16 cellular contexts compared by ENCODE assay signal in genomic region chr19:18663940-18664530, GRCh38. TPM values are rescaled to one million over a fixed set of nuclear protein-coding genes. Genes with fewer than 3 reads are reported as not detected.
A peak's percentile ranks its signal among the peaks of the same experiment; 100 is the strongest.
DNase-seq lines count a peak whose midpoint lies in the region; ATAC-seq lines count a peak whose summit lies in the region.
"Had no signal": no experiment of that assay in that cellular context is flagged by ENCODE, and none has a peak within 500 bp of the region (broad histone marks: within the 10 kb centered on the region; RNA-seq: fewer than 3 reads in every experiment).

No MANE protein-coding gene starts in this region.

- H3K4me2 ChIP-seq in trophoblast cell (ENCODE audit: low read length) = no peak overlapping the region

- peak; percentile 63 for ATAC-seq in activated naive CD8-positive, alpha-beta T cell treated with anti-CD3 and anti-CD28 coated beads, Interleukin-2, amount 10 ng/mL, durations not matched to agents 7 days and 5 days (ENCODE audit: low read depth)

- H4K8ac ChIP-seq in trophoblast cell (ENCODE audit: low read depth, low read length) = no peak overlapping the region

- H3K36me3 ChIP-seq in CD4-positive, alpha-beta memory T cell (ENCODE audit: insufficient read depth, low read length) = peaks cover 4% of the 10 kb centered on the region
- peaks cover 11 to 13% of the 10 kb centered on the region in 2 experiments for H3K36me3 ChIP-seq in trophoblast cell (ENCODE audit: control insufficient read depth in 1 of 2, insufficient read depth in 2 of 2, low read length in 2 of 2)

- POLR2A ChIA-PET in CD4-positive, alpha-beta memory T cell (lab: Charles Lee; ENCODE audit: partially characterized antibody) = no interaction called here
- POLR2A ChIA-PET in activated naive CD8-positive, alpha-beta T cell treated with anti-CD3 and anti-CD28 coated beads, Interleukin-2, amount 10 ng/mL, durations not matched to agents 7 days and 5 days (lab: Charles Lee) = no interaction called here

- no peak overlapping the region for H3K4me3 Mint-ChIP-seq in CD4-positive, alpha-beta memory T cell
- H3K4me3 Mint-ChIP-seq in activated naive CD8-positive, alpha-beta T cell treated with anti-CD3 and anti-CD28 coated beads, Interleukin-2, amount 10 ng/mL, durations not matched to agents 7 days and 5 days = no peak overlapping the region

- H4K91ac ChIP-seq in trophoblast cell (ENCODE audit: low read depth, low read length) = peak overlapping the region; percentile 20

- H2BK12ac ChIP-seq in trophoblast cell (ENCODE audit: low read length) = no peak overlapping the region

- no peak overlapping the region for H3K4me3 ChIP-seq in CD4-positive, alpha-beta memory T cell (ENCODE audit: low read length in 2 of 2)
- H3K4me3 ChIP-seq in trophoblast cell (ENCODE audit: low read depth, low read length) = no peak overlapping the region
- H3K4me3 ChIP-seq: transverse colon had no signal

- H3K14ac ChIP-seq in trophoblast cell (ENCODE audit: low read length) = no peak overlapping the region

- H2BK5ac ChIP-seq in trophoblast cell (ENCODE audit: low read depth, low read length, poor library complexity) = no peak overlapping the region

- H3K36me3 Mint-ChIP-seq in CD4-positive, alpha-beta memory T cell = peaks cover 6 to 10% of the 10 kb centered on the region in 2 donors
- H3K36me3 Mint-ChIP-seq in activated naive CD8-positive, alpha-beta T cell treated with anti-CD3 and anti-CD28 coated beads, Interleukin-2, amount 10 ng/mL, durations not matched to agents 7 days and 5 days = no peaks in the 10 kb centered on the region

- no peaks in the 10 kb centered on the region for H3K79me1 ChIP-seq in trophoblast cell (ENCODE audit: low read length)

- H3K4me1 Mint-ChIP-seq in CD4-positive, alpha-beta memory T cell = peaks cover 7 to 14% (median 10%) of the 10 kb centered on the region in 4 donors
- peaks cover 13% of the 10 kb centered on the region for H3K4me1 Mint-ChIP-seq in activated naive CD8-positive, alpha-beta T cell treated with anti-CD3 and anti-CD28 coated beads, Interleukin-2, amount 10 ng/mL, durations not matched to agents 7 days and 5 days

- H3K23ac ChIP-seq in trophoblast cell (ENCODE audit: low read length) = no peak overlapping the region

- no peak overlapping the region for H3K9ac ChIP-seq in trophoblast cell (ENCODE audit: low read length)

- H3K27ac Mint-ChIP-seq in CD4-positive, alpha-beta memory T cell = peak overlapping the region in 4 of 7 donors; percentile 37 to 68 (median 40)
- H3K27ac Mint-ChIP-seq in activated naive CD8-positive, alpha-beta T cell treated with anti-CD3 and anti-CD28 coated beads, Interleukin-2, amount 10 ng/mL, durations not matched to agents 7 days and 5 days = no peak overlapping the region

- no peaks in the 10 kb centered on the region for H3K9me3 ChIP-seq in CD4-positive, alpha-beta memory T cell (ENCODE audit: control insufficient read depth in 1 of 2, low read length in 2 of 2)
- H3K9me3 ChIP-seq in trophoblast cell (ENCODE audit: insufficient read depth, low read depth, low read length) = peaks cover 6% of the 10 kb centered on the region
- H3K9me3 ChIP-seq: transverse colon had no signal

- H3K9me3 Mint-ChIP-seq in CD4-positive, alpha-beta memory T cell = no peaks in the 10 kb centered on the region
- H3K9me3 Mint-ChIP-seq in activated naive CD8-positive, alpha-beta T cell treated with anti-CD3 and anti-CD28 coated beads, Interleukin-2, amount 10 ng/mL, durations not matched to agents 7 days and 5 days = no peaks in the 10 kb centered on the region

- H2BK120ac ChIP-seq in trophoblast cell (ENCODE audit: insufficient read depth, low read length, poor library complexity) = no peak overlapping the region

- H3K18ac ChIP-seq in trophoblast cell (ENCODE audit: low read length) = peak overlapping the region; percentile 9

- no peak overlapping the region for H3K27ac ChIP-seq in CD4-positive, alpha-beta memory T cell (ENCODE audit: low read depth, low read length)
- no peak overlapping the region for H3K27ac ChIP-seq in trophoblast cell (ENCODE audit: low read depth, low read length)
- H3K27ac ChIP-seq: VCaP had no signal

- H3K4me1 ChIP-seq in CD4-positive, alpha-beta memory T cell (ENCODE audit: insufficient read depth, low read length) = peaks cover 4% of the 10 kb centered on the region
- peaks cover 16 to 19% of the 10 kb centered on the region in 2 experiments for H3K4me1 ChIP-seq in trophoblast cell (ENCODE audit: control insufficient read depth in 1 of 2, insufficient read depth in 2 of 2, low read length in 2 of 2)

- no peak overlapping the region for H2AFZ ChIP-seq in trophoblast cell (ENCODE audit: insufficient read depth, low read length, poor library complexity)

- H3K79me2 ChIP-seq in trophoblast cell (ENCODE audit: control insufficient read depth, insufficient read depth, low read length, poor library complexity) = no peaks in the 10 kb centered on the region

- WGBS in trophoblast cell (ENCODE audit: extremely low coverage, insufficient coverage, insufficient read length) = no CpG with 5 or more reads among the region's 14 CpGs

- no peak for DNase-seq in CD4-positive, alpha-beta memory T cell
- DNase-seq in NCI-H2171 (lab: John Stamatoyannopoulos, UW) = peak; percentile 37
- no peak for DNase-seq in activated naive CD8-positive, alpha-beta T cell treated with anti-CD3 and anti-CD28 coated beads, Interleukin-2, amount 10 ng/mL, durations not matched to agents 7 days and 5 days
- DNase-seq in trophoblast cell = no peak
- no peak for DNase-seq in putamen (ENCODE audit: low spot score)
- no peak for DNase-seq in midbrain (lab: John Stamatoyannopoulos, UW)
- no peak for DNase-seq in NCI-H146 (lab: John Stamatoyannopoulos, UW)
- DNase-seq: caudate nucleus; DMS79; HCEC 1CT; hypothalamus; NCI-H1436 treated with DMSO at 0.1 percent for 48 hours; NCI-H748 treated with DMSO at 0.1 percent for 48 hours; stimulated activated CD4-positive, alpha-beta T cell treated with anti-CD3 and anti-CD28 coated beads, Interleukin-2, amount 100 ng/mL, for 48 hours; transverse colon had no signal

- H3K27me3 Mint-ChIP-seq in CD4-positive, alpha-beta memory T cell = no peaks in the 10 kb centered on the region
- no peaks in the 10 kb centered on the region for H3K27me3 Mint-ChIP-seq in activated naive CD8-positive, alpha-beta T cell treated with anti-CD3 and anti-CD28 coated beads, Interleukin-2, amount 10 ng/mL, durations not matched to agents 7 days and 5 days

- H4K12ac ChIP-seq in trophoblast cell (ENCODE audit: low read depth, low read length) = no peak overlapping the region

- intact Hi-C loops in CD4-positive, alpha-beta memory T cell (cut with micrococcal nuclease) = no loop called here

- no peak overlapping the region for H3K4ac ChIP-seq in trophoblast cell (ENCODE audit: low read depth, low read length)

- no peak overlapping the region for H2AK5ac ChIP-seq in trophoblast cell (ENCODE audit: low read length)

- CTCF ChIA-PET in CD4-positive, alpha-beta memory T cell (lab: Charles Lee; ENCODE audit: partially characterized antibody) = no interaction called here

- no peaks in the 10 kb centered on the region for H3K27me3 ChIP-seq in CD4-positive, alpha-beta memory T cell (ENCODE audit: insufficient read depth, low read length)
- H3K27me3 ChIP-seq in trophoblast cell (ENCODE audit: insufficient read depth, low read length) = no peaks in the 10 kb centered on the region
- H3K27me3 ChIP-seq: transverse colon had no signal

RNA-seq across cellular contexts. Expression of gene CRTC1, which starts 19.4 kb away (rescaled TPM):
- total RNA-seq in CD4-positive, alpha-beta memory T cell = 10 to 100 TPM; 19.6 to 20.8 TPM
- polyA plus RNA-seq in CD4-positive, alpha-beta memory T cell = 1 to 10 TPM in 1 of 2 donors, not detected in 1; 1.7 TPM
- total RNA-seq in activated naive CD8-positive, alpha-beta T cell treated with anti-CD3 and anti-CD28 coated beads, Interleukin-2, amount 10 ng/mL, durations not matched to agents 7 days and 5 days = 10 to 100 TPM; 10.3 to 11.8 TPM
- 10.0 and 10.2 TPM in 2 replicates for polyA plus RNA-seq in trophoblast cell (2013)

RNA-seq across cellular contexts. Expression of gene KLHL26, which starts 27.2 kb away (rescaled TPM):
- total RNA-seq in CD4-positive, alpha-beta memory T cell = 10 to 100 TPM; 13.4 to 14.8 TPM
- polyA plus RNA-seq in CD4-positive, alpha-beta memory T cell = 1 to 10 TPM; 4.4 to 7.8 TPM
- total RNA-seq in activated naive CD8-positive, alpha-beta T cell treated with anti-CD3 and anti-CD28 coated beads, Interleukin-2, amount 10 ng/mL, durations not matched to agents 7 days and 5 days = 10 to 100 TPM; 13.6 to 14.3 TPM
- polyA plus RNA-seq in trophoblast cell (2013) = 1.8 and 2.1 TPM in 2 replicates

RNA-seq across cellular contexts. Expression of gene TMEM59L, which starts 51.4 kb away (rescaled TPM):
- total RNA-seq in CD4-positive, alpha-beta memory T cell = not detected
- not detected for polyA plus RNA-seq in CD4-positive, alpha-beta memory T cell
- under 1 TPM in 1 of 2 experiments, not detected in 1; 0.19 TPM for total RNA-seq in activated naive CD8-positive, alpha-beta T cell treated with anti-CD3 and anti-CD28 coated beads, Interleukin-2, amount 10 ng/mL, durations not matched to agents 7 days and 5 days
- 0.50 and 0.56 TPM in 2 replicates for polyA plus RNA-seq in trophoblast cell (2013)

RNA-seq across cellular contexts. Expression of gene CRLF1, which starts 57.4 kb away (rescaled TPM):
- total RNA-seq in CD4-positive, alpha-beta memory T cell = not detected
- under 1 TPM in 1 of 2 donors, not detected in 1; 0.70 TPM for polyA plus RNA-seq in CD4-positive, alpha-beta memory T cell
- total RNA-seq in activated naive CD8-positive, alpha-beta T cell treated with anti-CD3 and anti-CD28 coated beads, Interleukin-2, amount 10 ng/mL, durations not matched to agents 7 days and 5 days = not detected
- 1.5 and 2.6 TPM in 2 replicates for polyA plus RNA-seq in trophoblast cell (2013)
